Comparison of ENCODE assay signal across 28 cellular contexts in genomic region chrX:42396136-42396535, GRCh38.
"Had no signal": no experiment of that assay in that cellular context is flagged by ENCODE, and none has a peak within 500 bp of the region (broad histone marks: within the 10 kb centered on the region; RNA-seq: fewer than 3 reads in every experiment).

No MANE protein-coding gene starts in this region.

- H3K9me3 ChIP-seq: left lung, lower lobe of right lung, neutrophil, right atrium auricular region, right lobe of liver, tibial nerve, upper lobe of left lung, vagina had no signal

- H3K4me3 Mint-ChIP-seq: naive B cell; natural killer cell; nephron progenitor cell; neural progenitor cell; stimulated activated memory B cell treated with anti-CD40 and anti-IgM and Interleukin-4, amounts not matched to agents 10 μg/mL and 1 μg/mL and 100 μg/mL, for 72 hours; stimulated activated naive CD8-positive, alpha-beta T cell treated with anti-CD3 and anti-CD28 coated beads, Interleukin-15, amount 100 ng/mL, for 72 hours had no signal

- H3K4me3 ChIP-seq: left lung, lower lobe of right lung, neural progenitor cell, right atrium auricular region, right lobe of liver, smooth muscle cell, tibial nerve, upper lobe of left lung, vagina had no signal

- H3K9ac ChIP-seq: neural progenitor cell, parathyroid adenoma had no signal

- H3K27ac ChIP-seq: left lung, lower lobe of right lung, neural progenitor cell, neutrophil, parathyroid adenoma, right atrium auricular region, right lobe of liver, tibial nerve, upper lobe of left lung, vagina had no signal

- H3K9me3 Mint-ChIP-seq: naive B cell, natural killer cell, nephron progenitor cell, neural progenitor cell had no signal

- ATAC-seq: left cardiac atrium; left lung; lower lobe of right lung; natural killer cell; right lobe of liver; stimulated activated memory B cell treated with anti-CD40 and anti-IgM and Interleukin-4, amounts not matched to agents 10 μg/mL and 1 μg/mL and 100 μg/mL, for 72 hours; stimulated activated naive CD8-positive, alpha-beta T cell treated with anti-CD3 and anti-CD28 coated beads, Interleukin-15, amount 100 ng/mL, for 72 hours had no signal

- H3K27ac Mint-ChIP-seq: natural killer cell; nephron progenitor cell; neural progenitor cell; stimulated activated memory B cell treated with anti-CD40 and anti-IgM and Interleukin-4, amounts not matched to agents 10 μg/mL and 1 μg/mL and 100 μg/mL, for 72 hours; stimulated activated naive CD8-positive, alpha-beta T cell treated with anti-CD3 and anti-CD28 coated beads, Interleukin-15, amount 100 ng/mL, for 72 hours had no signal

- H3K27me3 ChIP-seq: left lung, neural progenitor cell, neutrophil, right atrium auricular region, right lobe of liver, tibial nerve, upper lobe of left lung, vagina had no signal

- H3K36me3 Mint-ChIP-seq: naive B cell; natural killer cell; neural progenitor cell; stimulated activated memory B cell treated with anti-CD40 and anti-IgM and Interleukin-4, amounts not matched to agents 10 μg/mL and 1 μg/mL and 100 μg/mL, for 72 hours had no signal

- H3K27me3 Mint-ChIP-seq: stimulated activated memory B cell treated with anti-CD40 and anti-IgM and Interleukin-4, amounts not matched to agents 10 μg/mL and 1 μg/mL and 100 μg/mL, for 72 hours; stimulated activated naive CD8-positive, alpha-beta T cell treated with anti-CD3 and anti-CD28 coated beads, Interleukin-15, amount 100 ng/mL, for 72 hours had no signal

- H3K4me1 ChIP-seq: left lung, lower lobe of right lung, neural progenitor cell, parathyroid adenoma, right atrium auricular region, right lobe of liver, tibial nerve, upper lobe of left lung, vagina had no signal

- H3K36me3 ChIP-seq: left lung, lower lobe of right lung, neural progenitor cell, neutrophil, right atrium auricular region, right lobe of liver, tibial nerve, upper lobe of left lung, vagina had no signal

- DNase-seq: hippocampal formation; kidney glomerular epithelial cell; left cardiac atrium; left lung; lower lobe of right lung; mammary epithelial cell; mesenchymal stem cell; naive B cell; natural killer cell; nephron progenitor cell; occipital lobe; right lobe of liver; stimulated activated CD4-positive, alpha-beta T cell treated with anti-CD3 and anti-CD28 coated beads, Interleukin-1b, Interleukin-23, amount 100 ng/mL, for 48 hours; stimulated activated CD4-positive, alpha-beta T cell treated with anti-CD3 and anti-CD28 coated beads, Interleukin-2, amount 100 ng/mL, for 48 hours; stimulated activated CD4-positive, alpha-beta T cell treated with anti-CD3 and anti-CD28 coated beads, Interleukin-4, amount 100 ng/mL, for 4 hours; stimulated activated CD8-positive, alpha-beta memory T cell treated with anti-CD3 and anti-CD28 coated beads, Interleukin-4, amount 100 ng/mL, for 48 hours; stimulated activated naive CD4-positive, alpha-beta T cell treated with Interleukin-2 at 50 U/mL for 16 hours; stimulated activated naive CD8-positive, alpha-beta T cell treated with anti-CD3 and anti-CD28 coated beads, Interleukin-15, amount 100 ng/mL, for 72 hours; substantia nigra; upper lobe of left lung had no signal

- H3K4me1 Mint-ChIP-seq: nephron progenitor cell had no signal
